18 cellular contexts compared by ENCODE assay signal in the genomic region with DNA sequence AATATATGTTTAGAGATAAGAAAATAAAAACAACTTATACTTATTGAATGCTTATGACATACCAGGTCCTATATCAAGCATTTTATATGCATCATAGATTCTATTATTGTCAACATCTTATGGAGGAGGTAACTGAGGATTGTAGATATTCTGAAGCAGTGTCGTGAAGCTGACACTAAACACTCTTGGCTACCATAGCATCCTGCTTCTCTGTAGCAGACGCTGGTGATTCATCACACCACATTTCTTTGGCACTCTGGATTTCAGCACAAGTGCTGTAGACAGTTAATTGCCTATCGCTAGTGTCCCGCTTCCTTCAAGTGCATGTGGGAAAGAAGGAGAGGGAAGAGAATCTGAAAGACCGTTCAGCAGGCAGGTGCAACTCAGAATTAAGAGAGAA.
A peak's percentile ranks its signal among the peaks of the same experiment; 100 is the strongest.
DNase-seq lines count a peak whose midpoint lies in the region; ATAC-seq and TF ChIP-seq lines count a peak whose summit lies in the region.
"Had no signal": no experiment of that assay in that cellular context is flagged by ENCODE, and none has a peak within 500 bp of the region (broad histone marks: within the 10 kb centered on the region; RNA-seq: fewer than 3 reads in every experiment).

No MANE protein-coding gene starts in this region.

- H3K27me3 ChIP-seq in GM23248 (replicated peaks; ENCODE audit: insufficient read depth) (no peaks in the 10 kb centered on the region), aorta (ENCODE audit: control insufficient read depth in 1 of 2, insufficient read depth in 2 of 2, low read length in 1 of 2) (peaks cover 0 to 1% of the 10 kb centered on the region in 2 donors)

- no peak overlapping the region for H3K9ac ChIP-seq in GM23248

- H3K4me3 ChIP-seq in GM23248 (no peak overlapping the region), foreskin fibroblast (ENCODE audit: low read depth in 1 of 2, low read length in 2 of 2) (no peak overlapping the region), aorta (ENCODE audit: low read length in 2 of 2) (no peak overlapping the region)

- no peak overlapping the region for H2AFZ ChIP-seq in GM23248

- WGBS in GM23248 (ENCODE audit: low coverage in 1 of 2, low lambda C conversion rate in 2 of 2, missing lambda C conversion rate in 2 of 2), 2 experiments: 59 to 63% methylated on average over 5 of the region's 5 CpGs
- WGBS in aorta, 2 donors: 79 to 91% methylated on average over 5 of the region's 5 CpGs

- no peak overlapping the region for H3K4me2 ChIP-seq in GM23248 (ENCODE audit: unreplicated experiment)

- intact Hi-C loops in aorta (cut with DNase I): no loop called here

- H3K9me2 ChIP-seq in GM23248 (ENCODE audit: insufficient read depth): no peaks in the 10 kb centered on the region

- no peaks in the 10 kb centered on the region for H3K79me2 ChIP-seq in GM23248 (ENCODE audit: insufficient read depth)

- no peaks in the 10 kb centered on the region for H3K9me3 ChIP-seq in GM23248 (ENCODE audit: low read depth)
- no peaks in the 10 kb centered on the region for H3K9me3 ChIP-seq in aorta (ENCODE audit: control insufficient read depth, low read length)

- H3K4me1 ChIP-seq in GM23248 (ENCODE audit: insufficient read depth) (peaks cover 4% of the 10 kb centered on the region; the same call in 1 of the 2 replicates), aorta (ENCODE audit: control insufficient read depth in 1 of 2, insufficient read depth in 2 of 2, low read length in 2 of 2) (no peaks in the 10 kb centered on the region)

- H4K20me1 ChIP-seq in GM23248 (ENCODE audit: insufficient read depth): no peaks in the 10 kb centered on the region

- no peak overlapping the region for H3K27ac ChIP-seq in GM23248
- no peak overlapping the region for H3K27ac ChIP-seq in aorta (ENCODE audit: low read depth in 1 of 2, low read length in 2 of 2)

- ATAC-seq in GM19455 (IDR thresholded peaks at IDR 0.05; ENCODE audit: unreplicated experiment) (no peak), aorta (ENCODE audit: low FRiP score) (no peak)
- ATAC-seq: activated CD8-positive, alpha-beta T cell treated with anti-CD3 and anti-CD28 coated beads for 36 hours; HCT116; left lobe of liver; natural killer cell treated with Interleukin-12 subunit alpha and Interleukin-12 subunit beta and Interleukin-15 and Interleukin-18, amount 100 ng/mL, for 72 hours; stimulated activated memory B cell treated with anti-CD40 and anti-IgM and Interleukin-4, amounts not matched to agents 10 μg/mL and 1 μg/mL and 100 μg/mL, for 72 hours had no signal

- H3K36me3 ChIP-seq in GM23248 (ENCODE audit: low read depth) (no peaks in the 10 kb centered on the region), aorta (ENCODE audit: control insufficient read depth in 1 of 2, insufficient read depth in 2 of 2, low read length in 1 of 2) (no peaks in the 10 kb centered on the region)

- DNase-seq in AG08395 (ENCODE audit: low spot score) (peak; percentile 41), GM23248 (peak; percentile 50), RPMI7951 (ENCODE audit: low read depth) (peak; percentile 71), foreskin fibroblast (peak; percentile 28 to 52), aorta (no peak), GM19238 (ENCODE audit: insufficient read length, low spot score) (no peak)
- DNase-seq in stimulated activated CD8-positive, alpha-beta memory T cell treated with anti-CD3 and anti-CD28 coated beads, Interleukin-4, amount 100 ng/mL, for 48 hours: no peak
- DNase-seq: activated CD8-positive, alpha-beta T cell treated with anti-CD3 and anti-CD28 coated beads for 36 hours; activated naive CD4-positive, alpha-beta T cell treated with Interleukin-2 at 50 U/mL for 16 hours; activated T-cell treated with anti-CD3 and anti-CD28 coated beads, Interleukin-2, amount 50 U/mL, for 1 hour; effector CD4-positive, alpha-beta T cell; erythroblast; NCI-H1694 had no signal

- TF ChIP-seq CTCF in foreskin fibroblast (IDR thresholded peaks at IDR 0.05; ENCODE audit: low read depth, low read length): no peak

- in situ Hi-C loops in GM23248 (cut with MboI): no loop called here

- no peaks in the 10 kb centered on the region; the same call in 1 of the 2 replicates for H3F3A ChIP-seq in GM23248 (ENCODE audit: insufficient read depth)

Comparison
In these comparisons a context has a peak if more than half of its experiments do, and no peak if none do; other contexts are left out.
1. DNase-seq: peak in AG08395 (single experiment), GM23248 (single experiment), RPMI7951 (single experiment) and foreskin fibroblast (2 of 2); none in stimulated activated CD8-positive, alpha-beta memory T cell treated with anti-CD3 and anti-CD28 coated beads, Interleukin-4, amount 100 ng/mL, for 48 hours (single experiment), aorta (0 of 2) and GM19238 (single experiment).